ENCODE assay signal across 17 cellular contexts in genomic region chr3:172112348-172113123, GRCh38.
A peak's percentile ranks its signal among the peaks of the same experiment; 100 is the strongest.
DNase-seq lines count a peak whose midpoint lies in the region; ATAC-seq and TF ChIP-seq lines count a peak whose summit lies in the region.
"Had no signal": no experiment of that assay in that cellular context is flagged by ENCODE, and none has a peak within 500 bp of the region (broad histone marks: within the 10 kb centered on the region; RNA-seq: fewer than 3 reads in every experiment).

No MANE protein-coding gene starts in this region.

- H3K9ac ChIP-seq in HUES6 (ENCODE audit: low read length), result no peak overlapping the region
- H3K9ac ChIP-seq: BLaER1, KMS-11 had no signal

- H3K4me3 Mint-ChIP-seq in CD14-positive monocyte, result no peak overlapping the region

- H3K27ac Mint-ChIP-seq in CD14-positive monocyte, result peak overlapping the region in 4 of 7 donors; percentile 5 to 76 (median 69)

- no peak for DNase-seq in CD14-positive monocyte (ENCODE audit: low spot score)
- peak; percentile 18 for DNase-seq in fibroblast of the aortic adventitia (ENCODE audit: low read depth)
- DNase-seq in OCI-M1 (lab: John Stamatoyannopoulos, UW), result no peak
- DNase-seq in left lung, result no peak
- DNase-seq: GF-D8, NCI-H1048, NCI-H1436 treated with DMSO at 0.1 percent for 48 hours, NCI-H2081, NCI-H510A, NCI-H82, PC-9 had no signal

- H3K4me3 ChIP-seq in HUES6 (ENCODE audit: low read depth, low read length), result no peak overlapping the region
- no peak overlapping the region for H3K4me3 ChIP-seq in fibroblast of the aortic adventitia (ENCODE audit: low read depth, low read length)
- no peak overlapping the region for H3K4me3 ChIP-seq in neutrophil (ENCODE audit: low read depth in 1 of 2, low read length in 1 of 2)
- no peak overlapping the region for H3K4me3 ChIP-seq in left lung
- H3K4me3 ChIP-seq: BLaER1, PC-9, SJSA1 had no signal

- no peaks in the 10 kb centered on the region for H3K9me3 Mint-ChIP-seq in CD14-positive monocyte

- TF ChIP-seq CTCF in CD14-positive monocyte (IDR thresholded peaks at IDR 0.05) (no peak), fibroblast of the aortic adventitia (IDR thresholded peaks at IDR 0.05; ENCODE audit: insufficient read depth, low read length) (no peak), neutrophil (IDR thresholded peaks at IDR 0.05) (no peak), left lung (IDR thresholded peaks at IDR 0.05) (no peak)

- no peak for ATAC-seq in HG02852 (IDR thresholded peaks at IDR 0.05; ENCODE audit: unreplicated experiment)
- ATAC-seq in left lung, result no peak

- peaks cover 47 to 50% of the 10 kb centered on the region in 2 donors for H3K36me3 Mint-ChIP-seq in CD14-positive monocyte

- H3K27me3 Mint-ChIP-seq in CD14-positive monocyte (ENCODE audit: low read depth in 3 of 3), result peaks cover 0 to 2% (median 0%) of the 10 kb centered on the region in 3 donors

- peaks cover 9% of the 10 kb centered on the region; the same call in 1 of the 2 replicates for H3K4me1 ChIP-seq in HUES6 (ENCODE audit: control insufficient read depth, insufficient read depth, low read length)
- H3K4me1 ChIP-seq in neutrophil (ENCODE audit: control insufficient read depth in 1 of 2, insufficient read depth in 1 of 2, low read depth in 1 of 2, low read length in 1 of 2), result peaks cover 51 to 53% of the 10 kb centered on the region in 2 experiments
- H3K4me1 ChIP-seq in left lung, result peaks cover 7 to 52% of the 10 kb centered on the region in 2 donors

- intact Hi-C loops in CD14-positive monocyte (cut with micrococcal nuclease), result no loop called here
- intact Hi-C loops in left lung (cut with DNase I), result no loop called here

- no peaks in the 10 kb centered on the region for H3K27me3 ChIP-seq in HUES6 (ENCODE audit: control insufficient read depth, insufficient read depth, low read length)
- no peaks in the 10 kb centered on the region for H3K27me3 ChIP-seq in neutrophil
- H3K27me3 ChIP-seq in left lung, result no peaks in the 10 kb centered on the region
- H3K27me3 ChIP-seq: BLaER1, SJSA1 had no signal

- H3K4me1 Mint-ChIP-seq in CD14-positive monocyte, result peaks cover 48% of the 10 kb centered on the region

- H3K9me3 ChIP-seq in HUES6 (ENCODE audit: control insufficient read depth, insufficient read depth, low read depth, low read length) (no peaks in the 10 kb centered on the region), neutrophil (no peaks in the 10 kb centered on the region), left lung (no peaks in the 10 kb centered on the region)
- H3K9me3 ChIP-seq: BLaER1, SJSA1 had no signal

- H3K27ac ChIP-seq in HUES6 (ENCODE audit: low read depth, low read length) (peak overlapping the region; percentile 22; the same call in 1 of the 2 replicates), neutrophil (peak overlapping the region; percentile 75), left lung (no peak overlapping the region)
- H3K27ac ChIP-seq: BLaER1, KMS-11, PC-9, SJSA1 had no signal

- H3K36me3 ChIP-seq in HUES6 (ENCODE audit: control insufficient read depth, insufficient read depth, low read length) (peaks cover 43% of the 10 kb centered on the region), neutrophil (peaks cover 22% of the 10 kb centered on the region), left lung (peaks cover 0 to 52% of the 10 kb centered on the region in 2 donors)

Comparison
In these comparisons a context has a peak if more than half of its experiments do, and no peak if none do; other contexts are left out.
1. H3K27ac ChIP-seq: peak in HUES6 (single experiment) and neutrophil (single experiment); none in left lung (0 of 2).